In genomic region chr21:37365657-37366487, GRCh38 we compare ENCODE assay signal across 8 cellular contexts. TPM values are rescaled to one million over a fixed set of nuclear protein-coding genes. Genes with fewer than 3 reads are reported as not detected.
DNase-seq lines count a peak whose midpoint lies in the region; ATAC-seq and TF ChIP-seq lines count a peak whose summit lies in the region.

No MANE protein-coding gene starts in this region.

- no peaks in the 10 kb centered on the region for H3K36me3 ChIP-seq in right lobe of liver

- peaks cover 12% of the 10 kb centered on the region for H3K36me3 Mint-ChIP-seq in activated CD4-positive, alpha-beta T cell treated with anti-CD3 and anti-CD28 coated beads for 36 hours (ENCODE audit: low read depth)
- peaks cover 14% of the 10 kb centered on the region for H3K36me3 Mint-ChIP-seq in dendritic cell treated with granulocyte-macrophage colony-stimulating factor and Interleukin-4, amounts not matched to agents 40 ng/mL and 50 ng/mL, for 4 days (ENCODE audit: low read depth)

- no peaks in the 10 kb centered on the region for H3K27me3 Mint-ChIP-seq in activated CD4-positive, alpha-beta T cell treated with anti-CD3 and anti-CD28 coated beads for 36 hours
- H3K27me3 Mint-ChIP-seq in dendritic cell treated with granulocyte-macrophage colony-stimulating factor and Interleukin-4, amounts not matched to agents 40 ng/mL and 50 ng/mL, for 4 days: no peaks in the 10 kb centered on the region

- peak overlapping the region; percentile 71 to 90 (median 81) for H3K4me3 ChIP-seq in right lobe of liver

- intact Hi-C loops in activated CD4-positive, alpha-beta T cell treated with anti-CD3 and anti-CD28 coated beads for 36 hours (cut with DNase I, micrococcal nuclease): loop anchor here (1.0 to 10.0 kb wide), 16 partner anchors 69 to 1981 kb away; partner anchors contain the start of genes PIGP (in 2 of the 2), TTC3 (in 2 of the 2), VPS26C (in 2 of the 2) and DOP1B (in 1 of the 2)
- intact Hi-C loops in dendritic cell treated with granulocyte-macrophage colony-stimulating factor and Interleukin-4, amounts not matched to agents 40 ng/mL and 50 ng/mL, for 4 days (cut with micrococcal nuclease): loop anchor here (1.0 to 10.0 kb wide), 3 partner anchors 99 to 291 kb away; partner anchors contain the start of genes PIGP, TTC3 and VPS26C
- intact Hi-C loops in right lobe of liver (cut with DNase I): loop anchor here in 1 of 2 donors (10.0 kb wide), 1 partner anchor 101 kb away; the partner anchor contains the start of gene VPS26C

- peaks cover 33% of the 10 kb centered on the region for H3K4me1 Mint-ChIP-seq in activated CD4-positive, alpha-beta T cell treated with anti-CD3 and anti-CD28 coated beads for 36 hours
- H3K4me1 Mint-ChIP-seq in dendritic cell treated with granulocyte-macrophage colony-stimulating factor and Interleukin-4, amounts not matched to agents 40 ng/mL and 50 ng/mL, for 4 days (ENCODE audit: low read depth): peaks cover 21% of the 10 kb centered on the region

- no peaks in the 10 kb centered on the region for H3K9me3 ChIP-seq in right lobe of liver

- peaks cover 0 to 29% (median 12%) of the 10 kb centered on the region in 4 donors for H3K4me1 ChIP-seq in right lobe of liver

- peak overlapping the region; percentile 99 for H3K4me3 Mint-ChIP-seq in activated CD4-positive, alpha-beta T cell treated with anti-CD3 and anti-CD28 coated beads for 36 hours
- peak overlapping the region; percentile 84 for H3K4me3 Mint-ChIP-seq in dendritic cell treated with granulocyte-macrophage colony-stimulating factor and Interleukin-4, amounts not matched to agents 40 ng/mL and 50 ng/mL, for 4 days

- peak overlapping the region; percentile 98 for H3K27ac Mint-ChIP-seq in activated CD4-positive, alpha-beta T cell treated with anti-CD3 and anti-CD28 coated beads for 36 hours
- peak overlapping the region; percentile 100 for H3K27ac Mint-ChIP-seq in dendritic cell treated with granulocyte-macrophage colony-stimulating factor and Interleukin-4, amounts not matched to agents 40 ng/mL and 50 ng/mL, for 4 days

- TF ChIP-seq CTCF in right lobe of liver (IDR thresholded peaks at IDR 0.05): no peak

- POLR2A ChIA-PET in activated CD4-positive, alpha-beta T cell treated with anti-CD3 and anti-CD28 coated beads for 36 hours (lab: Charles Lee): interaction anchor here (0.5 to 2.8 kb wide), 5 partner anchors 54 to 198 kb away, joined by 3 to 17 read pairs (median 4); partner anchors contain the start of gene VPS26C

- peak; percentile 63 for DNase-seq in NCI-H2029 (lab: John Stamatoyannopoulos, UW)
- DNase-seq in NCI-H2029 treated with DMSO at 0.1 percent for 48 hours (lab: John Stamatoyannopoulos, UW): no peak
- peak; percentile 60 for DNase-seq in NCI-H1105 treated with DMSO at 0.1 percent for 48 hours (lab: John Stamatoyannopoulos, UW)
- DNase-seq in activated CD4-positive, alpha-beta T cell treated with anti-CD3 and anti-CD28 coated beads for 36 hours: peak; percentile 76
- DNase-seq in right lobe of liver: peak; percentile 79 to 82 (median 81)
- DNase-seq in stimulated activated CD4-positive, alpha-beta T cell treated with anti-CD3 and anti-CD28 coated beads, Interleukin-4, amount 100 ng/mL, for 48 hours (ENCODE audit: low read depth in 2 of 2): peak; percentile 40 to 54

- CTCF ChIA-PET in activated CD4-positive, alpha-beta T cell treated with anti-CD3 and anti-CD28 coated beads for 36 hours (lab: Charles Lee): interaction anchor here (1.3 kb wide), 1 partner anchor 99 kb away, joined by 3 read pairs; no protein-coding TSS in a partner anchor

- peak; percentile 85 for TF ChIP-seq POLR2A in right lobe of liver (IDR thresholded peaks at IDR 0.05)

- H3K27me3 ChIP-seq in right lobe of liver: no peaks in the 10 kb centered on the region

- 4% methylated on average over 7 of the region's 102 CpGs for WGBS in right lobe of liver (ENCODE audit: insufficient coverage, low coverage, low lambda C conversion rate, missing lambda C conversion rate)

- peak overlapping the region; percentile 89 to 100 (median 100) for H3K27ac ChIP-seq in right lobe of liver

- peak; percentile 52 for ATAC-seq in HG02642 (IDR thresholded peaks at IDR 0.05; ENCODE audit: poor library complexity, unreplicated experiment)
- peak; percentile 5 for ATAC-seq in activated CD4-positive, alpha-beta T cell treated with anti-CD3 and anti-CD28 coated beads for 36 hours
- peak; percentile 41 to 57 (median 50) for ATAC-seq in right lobe of liver

- H3K9me3 Mint-ChIP-seq in activated CD4-positive, alpha-beta T cell treated with anti-CD3 and anti-CD28 coated beads for 36 hours (ENCODE audit: low read depth): no peaks in the 10 kb centered on the region
- H3K9me3 Mint-ChIP-seq in dendritic cell treated with granulocyte-macrophage colony-stimulating factor and Interleukin-4, amounts not matched to agents 40 ng/mL and 50 ng/mL, for 4 days: no peaks in the 10 kb centered on the region

RNA-seq across cellular contexts. Expression of gene DYRK1A, which starts 0.7 kb away (rescaled TPM):
- total RNA-seq in activated CD4-positive, alpha-beta T cell treated with anti-CD3 and anti-CD28 coated beads for 36 hours: 10 to 100 TPM; 51.1 to 76.9 TPM
- total RNA-seq in right lobe of liver: 10 to 100 TPM; 20.6 to 32.5 (median 25.7) TPM
